Comparison of ENCODE assay signal across 9 cellular contexts in genomic region chr19:1223018-1223855, GRCh38. TPM values are rescaled to one million over a fixed set of nuclear protein-coding genes. Genes with fewer than 3 reads are reported as not detected.
DNase-seq lines count a peak whose midpoint lies in the region; ATAC-seq and TF ChIP-seq lines count a peak whose summit lies in the region.
"Had no signal": no experiment of that assay in that cellular context is flagged by ENCODE, and none has a peak within 500 bp of the region (broad histone marks: within the 10 kb centered on the region; RNA-seq: fewer than 3 reads in every experiment).

No MANE protein-coding gene starts in this region.

- H3K4me2 ChIP-seq in MM.1S (ENCODE audit: low read depth, low read length), result no peak overlapping the region
- H3K4me2 ChIP-seq in parathyroid adenoma (ENCODE audit: low read length), result no peak overlapping the region

- peak; percentile 43 for TF ChIP-seq CTCF in MM.1S (IDR thresholded peaks at IDR 0.05; ENCODE audit: low read length)
- TF ChIP-seq CTCF in dorsolateral prefrontal cortex (IDR thresholded peaks at IDR 0.05 in 54 of 56, conservative IDR thresholded peaks at IDR 0.05 in 2 of 56; ENCODE audit: low read depth in 1 of 56, partially characterized antibody in 56 of 56), result peak in 35 of 56 donors; percentile 12 to 49 (median 32)
- TF ChIP-seq CTCF in parathyroid adenoma (IDR thresholded peaks at IDR 0.05), result peak; percentile 29

- no peak overlapping the region for H3K4me3 ChIP-seq in MM.1S (ENCODE audit: low read length)
- H3K4me3 ChIP-seq in dorsolateral prefrontal cortex, result peak overlapping the region in 1 of 59 donors; percentile 21
- H3K4me3 ChIP-seq in parathyroid adenoma (ENCODE audit: low read depth, low read length), result no peak overlapping the region

- no peak for ATAC-seq in HG03469 (IDR thresholded peaks at IDR 0.05; ENCODE audit: unreplicated experiment)
- ATAC-seq in HG03045 (IDR thresholded peaks at IDR 0.05; ENCODE audit: unreplicated experiment), result no peak

- DNase-seq in DMS53 (lab: John Stamatoyannopoulos, UW), result peak; percentile 46
- no peak for DNase-seq in DMS53 treated with DMSO at 0.1 percent for 48 hours (lab: John Stamatoyannopoulos, UW; ENCODE audit: unreplicated experiment)
- DNase-seq in MM.1S, result no peak
- DNase-seq in dorsolateral prefrontal cortex, result no peak
- no peak for DNase-seq in GM03348 (ENCODE audit: low spot score)
- DNase-seq: NK-92 treated with Interleukin-12 subunit alpha and Interleukin-12 subunit beta, amount 100 ng/mL, for 24 hours had no signal

- H3K9me3 ChIP-seq in MM.1S (replicated peaks; ENCODE audit: insufficient read depth, low read length) (no peaks in the 10 kb centered on the region), parathyroid adenoma (ENCODE audit: control insufficient read depth, low read length) (no peaks in the 10 kb centered on the region)

- no peaks in the 10 kb centered on the region for H3K9me2 ChIP-seq in MM.1S (replicated peaks; ENCODE audit: insufficient read depth, low read length)

- H3F3A ChIP-seq in MM.1S (ENCODE audit: insufficient read depth, low read length), result no peaks in the 10 kb centered on the region

- H3K36me3 ChIP-seq in MM.1S (replicated peaks; ENCODE audit: insufficient read depth, low read length) (no peaks in the 10 kb centered on the region), parathyroid adenoma (ENCODE audit: control insufficient read depth, insufficient read depth, low read length) (no peaks in the 10 kb centered on the region)

- H4K20me1 ChIP-seq in MM.1S (ENCODE audit: insufficient read depth, low read length), result no peaks in the 10 kb centered on the region

- H2AFZ ChIP-seq in MM.1S (ENCODE audit: low read length) (no peak overlapping the region), parathyroid adenoma (no peak overlapping the region)

- intact Hi-C loops in dorsolateral prefrontal cortex (cut with DNase I), result no loop called here

- H3K27me3 ChIP-seq in MM.1S (replicated peaks; ENCODE audit: insufficient read depth, low read length), result no peaks in the 10 kb centered on the region
- H3K27me3 ChIP-seq in dorsolateral prefrontal cortex, result no peaks in the 10 kb centered on the region
- no peaks in the 10 kb centered on the region for H3K27me3 ChIP-seq in parathyroid adenoma (ENCODE audit: control insufficient read depth, insufficient read depth, low read length)

- H3K79me2 ChIP-seq in MM.1S (ENCODE audit: low read length) (peaks cover 7% of the 10 kb centered on the region; the same call in 1 of the 2 replicates), parathyroid adenoma (peaks cover 52% of the 10 kb centered on the region)

- no peaks in the 10 kb centered on the region for H3K4me1 ChIP-seq in MM.1S (ENCODE audit: low read length)
- H3K4me1 ChIP-seq in parathyroid adenoma, result no peaks in the 10 kb centered on the region

- no peak overlapping the region for H3K9ac ChIP-seq in MM.1S (ENCODE audit: low read length)
- H3K9ac ChIP-seq in parathyroid adenoma, result no peak overlapping the region

- no peak overlapping the region for H3K27ac ChIP-seq in MM.1S (ENCODE audit: low read length)
- peak overlapping the region in 13 of 59 donors; percentile 5 to 91 (median 37) for H3K27ac ChIP-seq in dorsolateral prefrontal cortex
- H3K27ac ChIP-seq in parathyroid adenoma, result no peak overlapping the region

RNA-seq across cellular contexts. Expression of gene CBARP, which starts 14.6 kb away (rescaled TPM):
- 10 to 100 TPM in 119 of 120 experiments, 1 to 10 TPM in 1; 9.5 to 47.7 (median 25.8) TPM for total RNA-seq in dorsolateral prefrontal cortex

RNA-seq across cellular contexts. Expression of gene STK11, which starts 17.7 kb away (rescaled TPM):
- total RNA-seq in dorsolateral prefrontal cortex, result 10 to 100 TPM; 40.6 to 90.6 (median 56.3) TPM

RNA-seq across cellular contexts. Expression of gene ATP5F1D, which starts 18.3 kb away (rescaled TPM):
- total RNA-seq in dorsolateral prefrontal cortex, result 100 to 1,000 TPM; 170 to 316 (median 242) TPM

RNA-seq across cellular contexts. Expression of gene MIDN, which starts 25.1 kb away (rescaled TPM):
- 100 to 1,000 TPM in 4 of 120 experiments, 10 to 100 TPM in 116; 19.9 to 116 (median 36.5) TPM for total RNA-seq in dorsolateral prefrontal cortex

RNA-seq across cellular contexts. Expression of gene CIRBP, which starts 45.9 kb away (rescaled TPM):
- total RNA-seq in dorsolateral prefrontal cortex, result 100 to 1,000 TPM; 215 to 736 (median 434) TPM
